8 cellular contexts compared by ENCODE assay signal in genomic region chr1:38516560-38516959, GRCh38.
"Had no signal": no experiment of that assay in that cellular context is flagged by ENCODE, and none has a peak within 500 bp of the region (broad histone marks: within the 10 kb centered on the region; RNA-seq: fewer than 3 reads in every experiment).

No MANE protein-coding gene starts in this region.

- H3K27ac ChIP-seq: HL-60 had no signal

- DNase-seq: H9, HCEC 1CT, KG1 had no signal

- ATAC-seq: GM23338, HepG2 had no signal

- FAIRE-seq: H1, H54, HepG2 had no signal

- H3K4me3 ChIP-seq: GM23338 had no signal

- H3K4me2 ChIP-seq: GM23338 had no signal

- H2AFZ ChIP-seq: GM23338 had no signal
